In genomic region chr12:101368016-101368415, GRCh38 we compare ENCODE assay signal across 22 cellular contexts.
"Had no signal": no experiment of that assay in that cellular context is flagged by ENCODE, and none has a peak within 500 bp of the region (broad histone marks: within the 10 kb centered on the region; RNA-seq: fewer than 3 reads in every experiment).

No MANE protein-coding gene starts in this region.

- H3K27me3 Mint-ChIP-seq: dendritic cell treated with granulocyte-macrophage colony-stimulating factor and Interleukin-4, amounts not matched to agents 40 ng/mL and 50 ng/mL, for 4 days; effector memory CD8-positive, alpha-beta T cell had no signal

- DNase-seq: colonic mucosa; cortex of kidney; dermis blood vessel endothelial cell; dorsolateral prefrontal cortex; effector CD4-positive, alpha-beta T cell; effector CD8-positive, alpha-beta T cell; effector memory CD4-positive, alpha-beta T cell; effector memory CD8-positive, alpha-beta T cell; endodermal cell; erythroblast; esophagus squamous epithelium; foreskin fibroblast; foreskin keratinocyte; foreskin melanocyte; gastrocnemius medialis; glutamatergic neuron; head of caudate nucleus; heart left ventricle; heart right ventricle had no signal

- H3K4me1 Mint-ChIP-seq: endodermal cell had no signal

- ATAC-seq: effector memory CD8-positive, alpha-beta T cell; esophagus mucosa; foreskin keratinocyte; gastrocnemius medialis; gastroesophageal sphincter; heart left ventricle; heart right ventricle had no signal

- H3K4me3 Mint-ChIP-seq: dendritic cell treated with granulocyte-macrophage colony-stimulating factor and Interleukin-4, amounts not matched to agents 40 ng/mL and 50 ng/mL, for 4 days; effector memory CD8-positive, alpha-beta T cell; endodermal cell had no signal

- H3K27ac Mint-ChIP-seq: dendritic cell treated with granulocyte-macrophage colony-stimulating factor and Interleukin-4, amounts not matched to agents 40 ng/mL and 50 ng/mL, for 4 days; effector memory CD8-positive, alpha-beta T cell; endodermal cell had no signal

- H3K9me3 Mint-ChIP-seq: dendritic cell treated with granulocyte-macrophage colony-stimulating factor and Interleukin-4, amounts not matched to agents 40 ng/mL and 50 ng/mL, for 4 days; effector memory CD8-positive, alpha-beta T cell; endodermal cell had no signal
